In the genomic region with DNA sequence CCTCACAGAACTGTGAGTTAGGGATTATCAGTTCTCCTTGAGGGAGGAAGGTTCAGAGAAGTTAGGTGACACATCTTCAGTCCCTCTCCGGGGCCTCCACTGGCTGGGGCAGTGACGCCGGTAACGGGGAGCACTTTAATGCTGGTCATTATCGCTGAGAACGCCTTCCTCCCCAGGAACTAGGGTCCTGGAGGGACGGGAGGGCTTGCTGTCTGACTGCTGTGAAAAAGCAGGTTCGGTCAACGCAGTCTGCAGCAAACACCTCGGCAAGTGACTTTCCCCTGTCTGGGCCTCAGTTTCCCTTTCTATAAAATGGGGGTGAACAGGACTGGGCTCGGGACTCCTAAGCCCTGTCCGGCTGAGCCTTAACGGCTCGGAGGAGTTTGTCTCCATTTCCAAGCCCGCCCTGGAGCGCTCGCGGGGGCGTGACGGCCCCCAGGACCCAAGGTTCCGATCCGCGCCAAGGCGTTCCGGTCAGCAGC, we compare ENCODE assay signal across 11 cellular contexts. TPM values are rescaled to one million over a fixed set of nuclear protein-coding genes. Genes with fewer than 3 reads are reported as not detected.
DNase-seq lines count a peak whose midpoint lies in the region; ATAC-seq and TF ChIP-seq lines count a peak whose summit lies in the region.
"Had no signal": no experiment of that assay in that cellular context is flagged by ENCODE, and none has a peak within 500 bp of the region (broad histone marks: within the 10 kb centered on the region; RNA-seq: fewer than 3 reads in every experiment).

No MANE protein-coding gene starts in this region.

- H3K4me2 ChIP-seq in parathyroid adenoma (ENCODE audit: low read length), result peak overlapping the region; percentile 90

- peaks cover 26% of the 10 kb centered on the region for H3K27me3 ChIP-seq in BJ (ENCODE audit: control insufficient read depth, insufficient read depth, low read length)
- H3K27me3 ChIP-seq in parathyroid adenoma (ENCODE audit: control insufficient read depth, insufficient read depth, low read length), result no peaks in the 10 kb centered on the region
- H3K27me3 ChIP-seq: MG63 had no signal

- H3K9me3 ChIP-seq in parathyroid adenoma (ENCODE audit: control insufficient read depth, low read length), result no peaks in the 10 kb centered on the region
- H3K9me3 ChIP-seq: MG63 had no signal

- H3K9ac ChIP-seq in parathyroid adenoma, result no peak overlapping the region

- H3K36me3 Mint-ChIP-seq in WTC11 (no peaks in the 10 kb centered on the region), glutamatergic neuron (ENCODE audit: unreplicated experiment) (no peaks in the 10 kb centered on the region)

- H3K4me3 ChIP-seq in BJ (ENCODE audit: low read depth, low read length) (peak overlapping the region; percentile 36), parathyroid adenoma (ENCODE audit: low read depth, low read length) (peak overlapping the region; percentile 73)
- H3K4me3 ChIP-seq: MG63 had no signal

- peaks cover 31% of the 10 kb centered on the region for H3K27me3 Mint-ChIP-seq in WTC11 (ENCODE audit: low read depth)
- H3K27me3 Mint-ChIP-seq in glutamatergic neuron (ENCODE audit: unreplicated experiment), result peaks cover 12% of the 10 kb centered on the region

- H3K4me1 ChIP-seq in parathyroid adenoma, result peaks cover 8% of the 10 kb centered on the region

- H3K79me2 ChIP-seq in parathyroid adenoma, result no peaks in the 10 kb centered on the region

- H3K9me3 Mint-ChIP-seq in WTC11 (no peaks in the 10 kb centered on the region), glutamatergic neuron (ENCODE audit: unreplicated experiment) (peaks cover 2% of the 10 kb centered on the region)

- POLR2A ChIA-PET in BJ (lab: Charles Lee), result no interaction called here
- POLR2A ChIA-PET in WTC11 (lab: Charles Lee), result no interaction called here

- H2AFZ ChIP-seq in parathyroid adenoma, result peak overlapping the region; percentile 79

- peak overlapping the region; percentile 55 for H3K4me3 Mint-ChIP-seq in WTC11
- peak overlapping the region; percentile 23 for H3K4me3 Mint-ChIP-seq in glutamatergic neuron (ENCODE audit: unreplicated experiment)

- CTCF ChIA-PET in BJ (lab: Yijun Ruan, JAX), result no interaction called here
- CTCF ChIA-PET in WTC11 (lab: Charles Lee), result interaction anchor here (0.6 to 4.3 kb wide), 6 partner anchors 10 to 42 kb away, joined by 3 to 27 read pairs (median 4); no protein-coding TSS in a partner anchor

- TF ChIP-seq CTCF in BJ (IDR thresholded peaks at IDR 0.05; ENCODE audit: insufficient read depth, low read depth, low read length) (no peak), WTC11 (IDR thresholded peaks at IDR 0.05) (no peak), glutamatergic neuron (IDR thresholded peaks at IDR 0.05; ENCODE audit: partially characterized antibody, unreplicated experiment) (no peak), parathyroid adenoma (IDR thresholded peaks at IDR 0.05) (no peak)

- H3K36me3 ChIP-seq in BJ (ENCODE audit: control insufficient read depth, insufficient read depth, low read length) (no peaks in the 10 kb centered on the region), parathyroid adenoma (ENCODE audit: control insufficient read depth, insufficient read depth, low read length) (no peaks in the 10 kb centered on the region)
- H3K36me3 ChIP-seq: MG63, WERI-Rb-1 had no signal

- ATAC-seq in WTC11, result no peak
- ATAC-seq in HG02798 (IDR thresholded peaks at IDR 0.05; ENCODE audit: poor library complexity, unreplicated experiment), result no peak

- H3K27ac ChIP-seq in parathyroid adenoma, result no peak overlapping the region
- H3K27ac ChIP-seq: WERI-Rb-1 had no signal

- peaks cover 26% of the 10 kb centered on the region for H3K4me1 Mint-ChIP-seq in WTC11
- H3K4me1 Mint-ChIP-seq in glutamatergic neuron (ENCODE audit: low read depth, unreplicated experiment), result peaks cover 11% of the 10 kb centered on the region

- H3K27ac Mint-ChIP-seq in WTC11 (no peak overlapping the region), glutamatergic neuron (ENCODE audit: unreplicated experiment) (no peak overlapping the region)

- DNase-seq in BJ (ENCODE audit: low read depth), result no peak
- no peak for DNase-seq in WTC11 (ENCODE audit: low spot score)
- no peak for DNase-seq in glutamatergic neuron
- no peak for DNase-seq in activated naive CD4-positive, alpha-beta T cell (lab: John Stamatoyannopoulos, UW)
- no peak for DNase-seq in NCI-H2029 treated with DMSO at 0.1 percent for 48 hours (lab: John Stamatoyannopoulos, UW)
- no peak for DNase-seq in RPMI8226
- DNase-seq: WERI-Rb-1 had no signal

TF ChIP-seq in WTC11, 78 proteins besides CTCF, POLR2A, EP300 and RAD21:
- 0 out of 2 replicates have a peak, but pooled peaks have one; percentile 54 for TF ChIP-seq GTF2I (CRISPR knock-in tag; conservative IDR thresholded peaks at IDR 0.05)
- TF ChIP-seq, protein P1, sequence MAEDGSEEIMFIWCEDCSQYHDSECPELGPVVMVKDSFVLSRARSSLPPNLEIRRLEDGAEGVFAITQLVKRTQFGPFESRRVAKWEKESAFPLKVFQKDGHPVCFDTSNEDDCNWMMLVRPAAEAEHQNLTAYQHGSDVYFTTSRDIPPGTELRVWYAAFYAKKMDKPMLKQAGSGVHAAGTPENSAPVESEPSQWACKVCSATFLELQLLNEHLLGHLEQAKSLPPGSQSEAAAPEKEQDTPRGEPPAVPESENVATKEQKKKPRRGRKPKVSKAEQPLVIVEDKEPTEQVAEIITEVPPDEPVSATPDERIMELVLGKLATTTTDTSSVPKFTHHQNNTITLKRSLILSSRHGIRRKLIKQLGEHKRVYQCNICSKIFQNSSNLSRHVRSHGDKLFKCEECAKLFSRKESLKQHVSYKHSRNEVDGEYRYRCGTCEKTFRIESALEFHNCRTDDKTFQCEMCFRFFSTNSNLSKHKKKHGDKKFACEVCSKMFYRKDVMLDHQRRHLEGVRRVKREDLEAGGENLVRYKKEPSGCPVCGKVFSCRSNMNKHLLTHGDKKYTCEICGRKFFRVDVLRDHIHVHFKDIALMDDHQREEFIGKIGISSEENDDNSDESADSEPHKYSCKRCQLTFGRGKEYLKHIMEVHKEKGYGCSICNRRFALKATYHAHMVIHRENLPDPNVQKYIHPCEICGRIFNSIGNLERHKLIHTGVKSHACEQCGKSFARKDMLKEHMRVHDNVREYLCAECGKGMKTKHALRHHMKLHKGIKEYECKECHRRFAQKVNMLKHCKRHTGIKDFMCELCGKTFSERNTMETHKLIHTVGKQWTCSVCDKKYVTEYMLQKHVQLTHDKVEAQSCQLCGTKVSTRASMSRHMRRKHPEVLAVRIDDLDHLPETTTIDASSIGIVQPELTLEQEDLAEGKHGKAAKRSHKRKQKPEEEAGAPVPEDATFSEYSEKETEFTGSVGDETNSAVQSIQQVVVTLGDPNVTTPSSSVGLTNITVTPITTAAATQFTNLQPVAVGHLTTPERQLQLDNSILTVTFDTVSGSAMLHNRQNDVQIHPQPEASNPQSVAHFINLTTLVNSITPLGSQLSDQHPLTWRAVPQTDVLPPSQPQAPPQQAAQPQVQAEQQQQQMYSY (CRISPR knock-in tag; IDR thresholded peaks at IDR 0.05), result no peak
TF ChIP-seq in WTC11: peak in this region for 1.

RNA-seq across cellular contexts. Expression of gene TMEM61, which starts 0.3 kb away (rescaled TPM):
- not detected in 2 replicates for polyA plus RNA-seq in BJ (2011; rRNA removed)
- not detected in 2 replicates for polyA minus RNA-seq in BJ (2011; rRNA and poly(A)+ RNA removed)
- total RNA-seq in WTC11 (2021) (0.41 to 0.74 TPM (median 0.44 TPM) in 3 replicates), glutamatergic neuron (ENCODE audit: unreplicated experiment) (not detected)
- total RNA-seq: myocyte had no signal

RNA-seq across cellular contexts. Expression of gene BSND, which starts 18.6 kb away (rescaled TPM):
- polyA plus RNA-seq in BJ (2011; rRNA removed), result not detected in 2 replicates
- not detected in 2 replicates for polyA minus RNA-seq in BJ (2011; rRNA and poly(A)+ RNA removed)
- total RNA-seq in WTC11 (2021) (0.30 to 0.42 TPM (median 0.37 TPM) in 3 replicates), glutamatergic neuron (ENCODE audit: unreplicated experiment) (not detected)
- total RNA-seq: myocyte had no signal

RNA-seq across cellular contexts. Expression of gene PCSK9, which starts 59.3 kb away (rescaled TPM):
- polyA plus RNA-seq in BJ (2011; rRNA removed), result 0.07 and 0.11 TPM in 2 replicates
- 0.10 and 0.19 TPM in 2 replicates for polyA minus RNA-seq in BJ (2011; rRNA and poly(A)+ RNA removed)
- total RNA-seq in WTC11 (2021) (47.9 to 73.2 TPM (median 49.3 TPM) in 3 replicates), glutamatergic neuron (ENCODE audit: unreplicated experiment) (2.1 TPM)

Comparison
In these comparisons a context has a peak if more than half of its experiments do, and no peak if none do; other contexts are left out.
1. RNA of gene PCSK9, which starts 59.3 kb away (total RNA-seq): 47.9 to 73.2 TPM in WTC11; 2.1 TPM in glutamatergic neuron (single experiment); every median in the first group is over 10 times any median in the second.